ENCODE assay signal across 2 cellular contexts in genomic region chr3:195642311-195642710, GRCh38. TPM values are rescaled to one million over a fixed set of nuclear protein-coding genes. Genes with fewer than 3 reads are reported as not detected.
"Had no signal": no experiment of that assay in that cellular context is flagged by ENCODE, and none has a peak within 500 bp of the region (broad histone marks: within the 10 kb centered on the region; RNA-seq: fewer than 3 reads in every experiment).

No MANE protein-coding gene starts in this region.

RNA-seq across cellular contexts. Expression of gene APOD, which starts 58.6 kb away (rescaled TPM):
- total RNA-seq: naive thymus-derived CD8-positive, alpha-beta T cell; natural killer cell treated with Interleukin-12 subunit alpha and Interleukin-12 subunit beta and Interleukin-15 and Interleukin-18, amount 100 ng/mL, for 72 hours had no signal
